Comparison of ENCODE assay signal across 20 cellular contexts in the genomic region with DNA sequence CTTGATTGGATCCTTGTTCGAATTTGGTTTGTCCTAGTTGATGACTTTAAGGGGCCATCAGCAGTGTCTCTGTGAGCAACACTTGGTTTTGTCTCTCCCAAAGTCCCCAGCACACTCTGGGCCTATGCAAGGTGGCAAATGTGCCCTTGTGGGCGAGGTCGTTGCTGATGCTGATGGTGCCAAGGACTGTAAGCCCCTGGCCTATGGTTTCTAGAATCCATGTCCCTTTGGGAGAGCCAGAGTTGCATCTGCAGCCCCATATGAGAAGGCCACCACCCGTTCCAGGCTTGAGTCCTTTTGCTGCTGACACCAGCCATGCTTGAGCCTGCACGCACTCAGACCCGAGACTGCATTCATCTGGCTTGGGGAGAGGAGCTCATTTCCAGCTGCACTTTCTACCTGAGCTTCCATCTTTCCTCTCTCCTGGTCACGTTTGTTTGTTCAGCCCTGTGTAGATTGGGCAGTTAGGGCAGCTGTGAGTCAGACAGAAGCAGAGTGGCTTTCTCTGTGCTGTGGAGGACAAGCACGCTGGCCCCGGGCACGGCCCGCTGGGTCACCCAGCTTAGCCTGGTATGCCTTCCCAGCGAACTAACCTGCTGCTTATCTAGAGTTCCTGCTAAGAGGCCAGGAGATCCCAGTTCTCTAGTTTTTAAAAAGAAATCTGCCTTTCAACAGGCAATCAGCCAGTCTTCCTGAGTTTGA. TPM values are rescaled to one million over a fixed set of nuclear protein-coding genes. Genes with fewer than 3 reads are reported as not detected.
DNase-seq lines count a peak whose midpoint lies in the region; ATAC-seq, FAIRE-seq and TF ChIP-seq lines count a peak whose summit lies in the region.
"Had no signal": no experiment of that assay in that cellular context is flagged by ENCODE, and none has a peak within 500 bp of the region (broad histone marks: within the 10 kb centered on the region; RNA-seq: fewer than 3 reads in every experiment).

No MANE protein-coding gene starts in this region.

- no peak overlapping the region for H3K4me3 ChIP-seq in K562
- H3K4me3 ChIP-seq: HAP-1, SK-N-MC had no signal

- no peaks in the 10 kb centered on the region for H3K36me3 ChIP-seq in K562 (ENCODE audit: control insufficient read depth, insufficient read depth, low read length)
- H3K36me3 ChIP-seq: HAP-1 had no signal

- no peak for TF ChIP-seq POLR2A in K562 (conservative IDR thresholded peaks at IDR 0.05)

- H3K27me3 ChIP-seq in K562 (ENCODE audit: control insufficient read depth in 2 of 2, insufficient read depth in 2 of 2, low read length in 2 of 2) = peaks cover 34 to 49% of the 10 kb centered on the region in 2 experiments

- WGBS in K562 (ENCODE audit: insufficient coverage, low coverage, missing lambda C conversion rate) = 1% methylated on average over 12 of the region's 12 CpGs

- no peak overlapping the region for H3K4me2 ChIP-seq in K562 (ENCODE audit: insufficient read depth, low read length)

- peaks cover 36% of the 10 kb centered on the region for H3K27me3 Mint-ChIP-seq in activated naive CD4-positive, alpha-beta T cell treated with anti-CD3 and anti-CD28 coated beads, Interleukin-2, amount 10 ng/mL, durations not matched to agents 7 days and 5 days

- no peaks in the 10 kb centered on the region for H3K79me2 ChIP-seq in K562 (ENCODE audit: control insufficient read depth, insufficient read depth, low read length)

- no peak overlapping the region for H3K27ac Mint-ChIP-seq in activated naive CD4-positive, alpha-beta T cell treated with anti-CD3 and anti-CD28 coated beads, Interleukin-2, amount 10 ng/mL, durations not matched to agents 7 days and 5 days

- intact Hi-C loops in K562 (cut with micrococcal nuclease) = no loop called here

- H3K4me1 Mint-ChIP-seq in activated naive CD4-positive, alpha-beta T cell treated with anti-CD3 and anti-CD28 coated beads, Interleukin-2, amount 10 ng/mL, durations not matched to agents 7 days and 5 days = no peaks in the 10 kb centered on the region

- no peaks in the 10 kb centered on the region for H3K9me3 ChIP-seq in K562 (replicated peaks; ENCODE audit: control insufficient read depth, insufficient read depth, low read depth, low read length)
- H3K9me3 ChIP-seq: HAP-1 had no signal

- DNase-seq in activated naive CD4-positive, alpha-beta T cell treated with anti-CD3 and anti-CD28 coated beads, Interleukin-2, amount 10 ng/mL, durations not matched to agents 7 days and 5 days = peak; percentile 10
- no peak for DNase-seq in activated naive CD4-positive, alpha-beta T cell treated with Interleukin-2 at 50 U/mL for 16 hours
- DNase-seq in K562 (ENCODE audit: extremely low read depth in 1 of 4, low spot score in 3 of 4) = no peak
- peak; percentile 67 for DNase-seq in mesenteric fat pad (ENCODE audit: low spot score)
- DNase-seq in activated CD4-positive, alpha-beta T cell treated with anti-CD3 and anti-CD28 coated beads for 48 hours = no peak
- DNase-seq: ACHN, C1 segment of cervical spinal cord, DMS79 treated with DMSO at 0.1 percent for 48 hours, NCI-H1105, NCI-H187, NCI-H526 treated with DMSO at 0.1 percent for 48 hours had no signal

- H3K9me3 Mint-ChIP-seq in activated naive CD4-positive, alpha-beta T cell treated with anti-CD3 and anti-CD28 coated beads, Interleukin-2, amount 10 ng/mL, durations not matched to agents 7 days and 5 days = no peaks in the 10 kb centered on the region

- H4K20me1 ChIP-seq in K562 (replicated peaks; ENCODE audit: control insufficient read depth, insufficient read depth, low read length) = no peaks in the 10 kb centered on the region

- no peak for TF ChIP-seq EP300 in K562 (IDR thresholded peaks at IDR 0.05; ENCODE audit: low read length)

- H3K9me1 ChIP-seq in K562 (ENCODE audit: control insufficient read depth, insufficient read depth, low read length) = no peaks in the 10 kb centered on the region

- no peak overlapping the region for H3K27ac ChIP-seq in K562 (ENCODE audit: extremely low read depth, low read depth, low read length)
- H3K27ac ChIP-seq: SK-N-MC had no signal

- no peak for TF ChIP-seq RAD21 in K562 (CRISPR knock-in tag; conservative IDR thresholded peaks at IDR 0.05 in 1 of 2, IDR thresholded peaks at IDR 0.05 in 1 of 2)

- ATAC-seq in K562 (peak; percentile 30), HG02759 (IDR thresholded peaks at IDR 0.05; ENCODE audit: unreplicated experiment) (no peak), HG03045 (IDR thresholded peaks at IDR 0.05; ENCODE audit: unreplicated experiment) (no peak)
- ATAC-seq: Right ventricle myocardium inferior had no signal

- FAIRE-seq in K562 (lab: Jason Lieb, UNC) = no peak
- FAIRE-seq: D721Med, RCC 7860 had no signal

- no peaks in the 10 kb centered on the region for H3K4me1 ChIP-seq in K562 (replicated peaks in 1 of 2; ENCODE audit: control insufficient read depth in 2 of 2, insufficient read depth in 2 of 2, low read length in 2 of 2)
- H3K4me1 ChIP-seq: HAP-1 had no signal

- no peak for TF ChIP-seq CTCF in K562 (IDR thresholded peaks at IDR 0.05 in 2 of 3, conservative IDR thresholded peaks at IDR 0.05 in 1 of 3; ENCODE audit: insufficient read depth in 2 of 3, low read depth in 1 of 3, low read length in 3 of 3)

- no peaks in the 10 kb centered on the region for H3K36me3 Mint-ChIP-seq in activated naive CD4-positive, alpha-beta T cell treated with anti-CD3 and anti-CD28 coated beads, Interleukin-2, amount 10 ng/mL, durations not matched to agents 7 days and 5 days

- no peak overlapping the region for H3K4me3 Mint-ChIP-seq in activated naive CD4-positive, alpha-beta T cell treated with anti-CD3 and anti-CD28 coated beads, Interleukin-2, amount 10 ng/mL, durations not matched to agents 7 days and 5 days

- POLR2A ChIA-PET in K562 (lab: Yijun Ruan, JAX) = interaction anchor here (0.9 to 1.1 kb wide), 3 partner anchors 18 to 416 kb away, joined by 3 to 4 read pairs (median 4); no protein-coding TSS in a partner anchor

- BruUV-seq in K562 (replicated peaks; lab: Mats Ljungman, UMichigan) = no TSS peak

- in situ Hi-C loops in K562 (cut with MboI) = no loop called here

- CTCF ChIA-PET in activated naive CD4-positive, alpha-beta T cell treated with anti-CD3 and anti-CD28 coated beads, Interleukin-2, amount 10 ng/mL, durations not matched to agents 7 days and 5 days (lab: Charles Lee) = interaction anchor here (0.6 to 2.1 kb wide), 2 partner anchors 17 to 18 kb away, joined by 3 to 9 read pairs; no protein-coding TSS in a partner anchor
- CTCF ChIA-PET in K562 (lab: Yijun Ruan, JAX; ENCODE audit: low intra/inter-chr PET ratio) = no interaction called here

- no peak overlapping the region for H3K9ac ChIP-seq in K562 (ENCODE audit: insufficient read depth in 1 of 2, low read depth in 2 of 2, low read length in 2 of 2)

- no peak overlapping the region for H2AFZ ChIP-seq in K562 (ENCODE audit: low read depth, low read length)

TF ChIP-seq in K562, 482 proteins besides CTCF, POLR2A, EP300 and RAD21 (continues in another document):
- TF ChIP-seq NR2F6 (CRISPR knock-in tag; IDR thresholded peaks at IDR 0.05) = no peak
- no peak for TF ChIP-seq PTBP1 (IDR thresholded peaks at IDR 0.05; ENCODE audit: low read depth, low read length)
- TF ChIP-seq, protein P1, sequence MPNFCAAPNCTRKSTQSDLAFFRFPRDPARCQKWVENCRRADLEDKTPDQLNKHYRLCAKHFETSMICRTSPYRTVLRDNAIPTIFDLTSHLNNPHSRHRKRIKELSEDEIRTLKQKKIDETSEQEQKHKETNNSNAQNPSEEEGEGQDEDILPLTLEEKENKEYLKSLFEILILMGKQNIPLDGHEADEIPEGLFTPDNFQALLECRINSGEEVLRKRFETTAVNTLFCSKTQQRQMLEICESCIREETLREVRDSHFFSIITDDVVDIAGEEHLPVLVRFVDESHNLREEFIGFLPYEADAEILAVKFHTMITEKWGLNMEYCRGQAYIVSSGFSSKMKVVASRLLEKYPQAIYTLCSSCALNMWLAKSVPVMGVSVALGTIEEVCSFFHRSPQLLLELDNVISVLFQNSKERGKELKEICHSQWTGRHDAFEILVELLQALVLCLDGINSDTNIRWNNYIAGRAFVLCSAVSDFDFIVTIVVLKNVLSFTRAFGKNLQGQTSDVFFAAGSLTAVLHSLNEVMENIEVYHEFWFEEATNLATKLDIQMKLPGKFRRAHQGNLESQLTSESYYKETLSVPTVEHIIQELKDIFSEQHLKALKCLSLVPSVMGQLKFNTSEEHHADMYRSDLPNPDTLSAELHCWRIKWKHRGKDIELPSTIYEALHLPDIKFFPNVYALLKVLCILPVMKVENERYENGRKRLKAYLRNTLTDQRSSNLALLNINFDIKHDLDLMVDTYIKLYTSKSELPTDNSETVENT (CRISPR knock-in tag; IDR thresholded peaks at IDR 0.05) = no peak

RNA-seq across cellular contexts. Expression of a gene that starts 52.1 kb away (rescaled TPM):
- 2.6 and 2.7 TPM in 2 replicates for total RNA-seq in K562 (2011; cell fraction: chromatin; rRNA removed; ENCODE audit: low replicate concordance)
- 1.5 and 2.0 TPM in 2 replicates for total RNA-seq in K562 (2011; cell fraction: nucleolus; rRNA removed)
- 0.95 and 1.7 TPM in 2 replicates for total RNA-seq in K562 (2011; cell fraction: nucleoplasm; rRNA removed)
- total RNA-seq in K562 (2014; rRNA removed) (0.32 and 0.78 TPM in 2 replicates), K562 (2014; rRNA removed; fragmentation: Illumina TruSeq; extraction: Trizol) (0.03 and 0.22 TPM in 2 replicates), K562 (2015; rRNA removed; fragmentation: Illumina TruSeq; extraction: Trizol) (0.54 and 0.79 TPM in 2 replicates), K562 (2021) (0.25 and 0.71 TPM in 2 replicates), mesenteric fat pad (82.0 TPM)
- polyA plus RNA-seq in K562 (2011; rRNA removed) (0.21 and 0.57 TPM in 2 replicates), K562 (2014; fragmentation: Illumina TruSeq; extraction: Trizol) (0.40 and 0.48 TPM in 2 replicates), K562 (2014; fragmentation: Nextera tagmentation; extraction: Ambion mirVana) (under 1 TPM in 1 of 2 experiments, not detected in 1; 0.21 TPM), K562 (2014; rRNA removed) (0.50 and 0.86 TPM in 2 replicates)
- polyA plus RNA-seq in K562 (2011; cell fraction: cytosol; rRNA removed) = 0.18 and 0.35 TPM in 2 replicates
- 1.3 and 1.6 TPM in 2 replicates for polyA plus RNA-seq in K562 (2011; cell fraction: nucleus; rRNA removed)
- 0.92 and 13.0 TPM in 2 replicates for polyA plus RNA-seq in K562 (2012)
- 0.25 and 0.36 TPM in 2 replicates for polyA minus RNA-seq in K562 (2011; rRNA and poly(A)+ RNA removed)
- polyA minus RNA-seq in K562 (2011; cell fraction: cytosol; rRNA and poly(A)+ RNA removed) = not detected in 2 replicates
- polyA minus RNA-seq in K562 (2011; cell fraction: nucleus; rRNA and poly(A)+ RNA removed) = 0.78 and 1.3 TPM in 2 replicates
- total RNA-seq: G401, OCI-LY7 had no signal

Comparison
In these comparisons a context has a peak if more than half of its experiments do, and no peak if none do; other contexts are left out.
1. DNase-seq: peak in activated naive CD4-positive, alpha-beta T cell treated with anti-CD3 and anti-CD28 coated beads, Interleukin-2, amount 10 ng/mL, durations not matched to agents 7 days and 5 days (single experiment) and mesenteric fat pad (single experiment); none in activated naive CD4-positive, alpha-beta T cell treated with Interleukin-2 at 50 U/mL for 16 hours (single experiment), K562 (0 of 4) and activated CD4-positive, alpha-beta T cell treated with anti-CD3 and anti-CD28 coated beads for 48 hours (single experiment).
2. RNA of a gene that starts 52.1 kb away (total RNA-seq): 82.0 TPM in mesenteric fat pad (single experiment); 0.03 to 2.7 TPM in K562; every median in the first group is over 10 times any median in the second.